Comparison of ENCODE assay signal across 8 cellular contexts in the genomic region with DNA sequence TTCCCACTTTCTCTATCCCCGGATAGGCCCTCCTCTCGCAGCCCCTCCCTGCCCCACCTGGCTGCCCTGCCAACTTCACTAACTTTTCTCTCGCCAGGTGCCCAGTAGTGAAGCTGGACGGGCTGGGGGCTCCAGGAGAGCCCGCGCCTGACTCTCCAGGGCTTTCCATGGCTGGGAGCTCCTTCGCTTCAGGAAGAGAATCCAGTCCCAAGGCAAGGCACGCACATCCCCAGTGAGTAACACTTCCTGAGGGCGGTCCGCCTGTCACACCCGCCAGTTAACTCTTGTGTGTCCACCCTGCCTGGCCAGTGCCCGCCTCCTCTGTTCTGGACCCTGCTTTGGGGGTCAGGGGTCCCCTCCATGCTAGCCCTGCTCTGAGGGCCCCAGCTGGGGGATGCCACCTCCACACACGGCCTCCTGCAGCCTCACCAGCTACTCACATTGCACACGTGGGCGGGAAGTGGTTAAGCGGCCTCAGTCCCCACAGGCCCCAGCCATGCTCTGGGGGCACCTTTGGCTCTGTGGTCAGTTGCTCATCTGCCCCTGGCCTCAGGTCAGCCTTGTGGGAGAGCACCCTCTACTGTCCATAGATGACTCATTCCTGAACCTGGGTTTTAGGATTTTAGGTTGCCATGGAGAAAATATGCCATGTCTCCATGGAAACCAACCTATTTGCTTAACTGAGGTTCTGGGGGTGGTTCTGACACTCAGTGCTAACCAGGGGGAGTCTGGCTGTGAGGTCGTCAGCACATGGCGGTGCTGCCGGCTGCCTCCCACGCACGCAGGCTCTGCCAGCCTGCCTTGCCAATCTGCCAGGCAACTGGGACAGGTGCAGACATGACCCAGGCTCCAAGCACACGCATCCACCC. TPM values are rescaled to one million over a fixed set of nuclear protein-coding genes. Genes with fewer than 3 reads are reported as not detected.
DNase-seq lines count a peak whose midpoint lies in the region; ATAC-seq, FAIRE-seq and TF ChIP-seq lines count a peak whose summit lies in the region.

A gene with protein sequence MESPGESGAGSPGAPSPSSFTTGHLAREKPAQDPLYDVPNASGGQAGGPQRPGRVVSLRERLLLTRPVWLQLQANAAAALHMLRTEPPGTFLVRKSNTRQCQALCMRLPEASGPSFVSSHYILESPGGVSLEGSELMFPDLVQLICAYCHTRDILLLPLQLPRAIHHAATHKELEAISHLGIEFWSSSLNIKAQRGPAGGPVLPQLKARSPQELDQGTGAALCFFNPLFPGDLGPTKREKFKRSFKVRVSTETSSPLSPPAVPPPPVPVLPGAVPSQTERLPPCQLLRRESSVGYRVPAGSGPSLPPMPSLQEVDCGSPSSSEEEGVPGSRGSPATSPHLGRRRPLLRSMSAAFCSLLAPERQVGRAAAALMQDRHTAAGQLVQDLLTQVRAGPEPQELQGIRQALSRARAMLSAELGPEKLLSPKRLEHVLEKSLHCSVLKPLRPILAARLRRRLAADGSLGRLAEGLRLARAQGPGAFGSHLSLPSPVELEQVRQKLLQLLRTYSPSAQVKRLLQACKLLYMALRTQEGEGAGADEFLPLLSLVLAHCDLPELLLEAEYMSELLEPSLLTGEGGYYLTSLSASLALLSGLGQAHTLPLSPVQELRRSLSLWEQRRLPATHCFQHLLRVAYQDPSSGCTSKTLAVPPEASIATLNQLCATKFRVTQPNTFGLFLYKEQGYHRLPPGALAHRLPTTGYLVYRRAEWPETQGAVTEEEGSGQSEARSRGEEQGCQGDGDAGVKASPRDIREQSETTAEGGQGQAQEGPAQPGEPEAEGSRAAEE (minus strand): TSS at position 201 of the 869 bp plus-strand sequence. CDS start 32 bp downstream, at position 169.

- 13 to 23% methylated on average over 22 of the region's 22 CpGs for WGBS in heart right ventricle, 2 donors
- 14 to 16% methylated on average over 22 of the region's 22 CpGs for WGBS in pancreas, 2 donors

- H3K4me1 ChIP-seq in BE2C (peaks cover 19% of the 10 kb centered on the region), Panc1 (ENCODE audit: control insufficient read depth, insufficient read depth, low read length) (peaks cover 41% of the 10 kb centered on the region), heart right ventricle (peaks cover 14 to 31% (median 24%) of the 10 kb centered on the region in 9 donors), pancreas (peaks cover 4 to 12% (median 10%) of the 10 kb centered on the region in 3 donors)

- ATAC-seq in GM18907 (IDR thresholded peaks at IDR 0.05; ENCODE audit: unreplicated experiment) = peak; percentile 62
- peak; percentile 76 for ATAC-seq in HG03442 (IDR thresholded peaks at IDR 0.05; ENCODE audit: unreplicated experiment)
- peak; percentile 84 for ATAC-seq in Panc1
- peak; percentile 61 to 93 (median 80) for ATAC-seq in heart right ventricle
- ATAC-seq in pancreas = peak; percentile 75 to 85 (median 80)

- CTCF ChIA-PET in Panc1 (lab: Charles Lee) = interaction anchor here (1.0 to 2.1 kb wide), 2 partner anchors 24 to 45 kb away, joined by 3 to 17 read pairs; no protein-coding TSS in a partner anchor

- H3K27ac ChIP-seq in Panc1 (ENCODE audit: low read length) (peak within 1 kb of the TSS; percentile 89), heart right ventricle (peak within 1 kb of the TSS in 9 of 10 donors; percentile 71 to 88 (median 82)), pancreas (peak within 1 kb of the TSS; percentile 0 to 57 (median 20))

- H3K4me3 ChIP-seq in BE2C (ENCODE audit: low read depth, low read length) (peak within 1 kb of the TSS; percentile 67), Panc1 (ENCODE audit: low read depth in 2 of 2, low read length in 2 of 2) (peak within 1 kb of the TSS; percentile 66 to 87), heart right ventricle (peak within 1 kb of the TSS; percentile 48 to 72 (median 66)), pancreas (peak within 1 kb of the TSS; percentile 10 to 68 (median 36))

- in situ Hi-C loops in Panc1 (cut with HindIII; ENCODE audit: low pct_unique_long_range_greater_than_20kb, low sequenced_read_pairs) = no loop called here

- H3K27me3 ChIP-seq in BE2C (no peaks in the 10 kb centered on the region), Panc1 (ENCODE audit: control insufficient read depth, insufficient read depth, low read length) (no peaks in the 10 kb centered on the region), heart right ventricle (no peaks in the 10 kb centered on the region), pancreas (no peaks in the 10 kb centered on the region)

- TF ChIP-seq CTCF in BE2C (IDR thresholded peaks at IDR 0.05; ENCODE audit: low read depth, low read length) (peak; percentile 69), Panc1 (IDR thresholded peaks at IDR 0.05) (no peak; the same call in 1 of the 2 replicates), heart right ventricle (IDR thresholded peaks at IDR 0.05) (peak in 7 of 9 donors; percentile 32 to 62 (median 54)), pancreas (IDR thresholded peaks at IDR 0.05) (peak in 1 of 4 donors; percentile 8)

- POLR2A ChIA-PET in Panc1 (lab: Charles Lee) = interaction anchor here (1.0 to 1.3 kb wide), 2 partner anchors 8 to 24 kb away, joined by 4 to 5 read pairs; partner anchors contain the start of gene BRMS1

- intact Hi-C loops in Panc1 (cut with micrococcal nuclease; ENCODE audit: unreplicated experiment) (no loop called here), heart right ventricle (cut with DNase I) (no loop called here), pancreas (cut with DNase I) (no loop called here)

- H3K36me3 ChIP-seq in BE2C (peaks cover 11% of the 10 kb centered on the region; the same call in 1 of the 2 replicates), Panc1 (ENCODE audit: control insufficient read depth, insufficient read depth, low read length) (peaks cover 3% of the 10 kb centered on the region; the same call in 1 of the 2 replicates), heart right ventricle (peaks cover 2 to 76% (median 27%) of the 10 kb centered on the region in 9 donors), pancreas (peaks cover 0 to 18% (median 9%) of the 10 kb centered on the region in 3 donors)

- peak; percentile 58 for DNase-seq in BE2C
- peak; percentile 81 for DNase-seq in Panc1 (ENCODE audit: low read depth, low spot score)
- peak in 50 of 58 donors; percentile 9 to 88 (median 58) for DNase-seq in anterior cingulate cortex (lab: John Stamatoyannopoulos, UW)
- peak; percentile 57 to 66 for DNase-seq in heart right ventricle
- peak in 5 of 6 donors; percentile 54 to 82 (median 70) for DNase-seq in pancreas
- no peak for DNase-seq in NCI-H2029 (lab: John Stamatoyannopoulos, UW)

- no peak for FAIRE-seq in pancreas (lab: Jason Lieb, UNC)

- H3K9me3 ChIP-seq in BE2C (no peaks in the 10 kb centered on the region), Panc1 (ENCODE audit: control insufficient read depth, insufficient read depth, low read depth, low read length) (no peaks in the 10 kb centered on the region), heart right ventricle (no peaks in the 10 kb centered on the region), pancreas (no peaks in the 10 kb centered on the region)

- BruUV-seq in Panc1 (replicated peaks; lab: Mats Ljungman, UMichigan) = no TSS peak

RNA-seq across cellular contexts. Expression of the gene that starts here (rescaled TPM):
- 18.0 TPM for polyA plus RNA-seq in BE2C (2012; ENCODE audit: insufficient read depth, insufficient read length, low read depth)
- 21.7 TPM for total RNA-seq in Panc1 (2021; ENCODE audit: unreplicated experiment)
- polyA plus RNA-seq in Panc1 (2012; ENCODE audit: insufficient read length) = 14.2 TPM
- 1 to 10 TPM in 8 of 10 donors, under 1 TPM in 2; 0.81 to 5.3 (median 1.6) TPM for total RNA-seq in heart right ventricle
- polyA plus RNA-seq in heart right ventricle = 10 to 100 TPM in 1 of 2 donors, 1 to 10 TPM in 1; 3.9 to 10.8 TPM
- total RNA-seq in pancreas = 1 to 10 TPM; 2.7 to 5.0 (median 4.1) TPM
- polyA plus RNA-seq in pancreas = 10 to 100 TPM in 1 of 2 donors, 1 to 10 TPM in 1; 9.2 to 15.7 TPM

Comparison
In these comparisons a context has a peak if more than half of its experiments do, and no peak if none do; other contexts are left out.
1. H3K27ac ChIP-seq: peak in every context shown above with its lines; median percentile 89 in Panc1; 82 in heart right ventricle; 20 in pancreas.